In the genomic region with DNA sequence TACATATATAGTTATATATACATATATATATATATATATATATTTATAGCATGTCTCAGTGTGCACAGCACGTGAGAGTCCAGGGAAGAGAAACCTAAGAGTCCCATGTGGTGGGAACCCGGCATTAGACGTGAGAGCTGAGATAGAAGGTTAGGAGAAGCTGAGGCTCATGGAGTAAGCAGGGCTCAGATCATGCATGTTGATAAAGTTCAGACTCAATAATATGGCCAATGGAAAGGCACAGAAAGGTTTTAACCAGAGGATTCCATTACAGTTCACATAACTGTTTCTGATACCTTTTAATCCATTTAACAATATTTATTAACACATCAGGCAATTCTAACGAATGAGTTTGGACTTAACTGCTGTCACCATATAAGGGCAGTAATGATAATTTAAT, we compare ENCODE assay signal across 28 cellular contexts.
"Had no signal": no experiment of that assay in that cellular context is flagged by ENCODE, and none has a peak within 500 bp of the region (broad histone marks: within the 10 kb centered on the region; RNA-seq: fewer than 3 reads in every experiment).

No MANE protein-coding gene starts in this region.

- H3K9me3 ChIP-seq: ascending aorta, breast epithelium, colonic mucosa, esophagus muscularis mucosa, gastrocnemius medialis had no signal

- H3K4me1 ChIP-seq: ascending aorta, breast epithelium, colonic mucosa, esophagus muscularis mucosa, foreskin keratinocyte, heart left ventricle had no signal

- H3K4me3 ChIP-seq: ascending aorta, breast epithelium, cardiac muscle cell, colonic mucosa, esophagus muscularis mucosa, gastrocnemius medialis, heart left ventricle had no signal

- FAIRE-seq: TTC549 had no signal

- ATAC-seq: activated CD4-positive, CD25-positive, alpha-beta regulatory T cell treated with anti-CD3 and anti-CD28 coated beads, Interleukin-2, amount 50 U/mL, for 24 hours; activated CD8-positive, alpha-beta T cell treated with anti-CD3 and anti-CD28 coated beads for 36 hours; activated T-cell treated with anti-CD3 and anti-CD28 coated beads, Interleukin-2, amount 50 U/mL, for 4 hours; activated T-helper 17 cell treated with anti-CD3 and anti-CD28 coated beads, Interleukin-2, amount 50 U/mL, for 72 hours; effector memory CD8-positive, alpha-beta T cell; foreskin keratinocyte; gastrocnemius medialis; heart left ventricle had no signal

- H3K27me3 ChIP-seq: ascending aorta, breast epithelium, cardiac muscle cell, colonic mucosa, esophagus muscularis mucosa, foreskin keratinocyte, gastrocnemius medialis, heart left ventricle had no signal

- H3K27ac ChIP-seq: ascending aorta, breast epithelium, cardiac muscle cell, colonic mucosa, esophagus muscularis mucosa, foreskin keratinocyte, gastrocnemius medialis, heart left ventricle, WERI-Rb-1 had no signal

- DNase-seq: activated B cell treated with CpG ODN at 0.5 μM for 24 hours; activated CD4-positive, alpha-beta T cell treated with anti-CD3 and anti-CD28 coated beads for 48 hours; activated CD4-positive, alpha-beta T cell treated with anti-CD3 and anti-CD28 coated beads, Interleukin-2, amount 50 U/mL, for 1 hour; activated CD4-positive, alpha-beta T cell treated with anti-CD3 and anti-CD28 coated beads, Interleukin-2, amount 50 U/mL, for 48 hours; activated CD8-positive, alpha-beta memory T cell treated with anti-CD3 and anti-CD28 coated beads for 24 hours; activated CD8-positive, alpha-beta T cell treated with anti-CD3 and anti-CD28 coated beads for 36 hours; activated effector memory CD4-positive, alpha-beta T cell treated with Interleukin-2 at 50 U/mL for 16 hours; activated gamma-delta T cell treated with Interleukin-2 at 50 U/mL for 16 hours; activated naive CD4-positive, alpha-beta T cell treated with anti-CD3 and anti-CD28 coated beads, Interleukin-2, amount 50 U/mL, for 16 hours; activated naive CD4-positive, alpha-beta T cell treated with Interleukin-2 at 50 U/mL for 16 hours; activated naive CD8-positive, alpha-beta T cell treated with anti-CD3 and anti-CD28 coated beads, Interleukin-2, amount 10 ng/mL, durations not matched to agents 7 days and 5 days; activated T-cell treated with anti-CD3 and anti-CD28 coated beads, Interleukin-2, amount 50 U/mL, for 4 hours; central memory CD4-positive, alpha-beta T cell; cerebellar nuclear complex; colonic mucosa; effector memory CD8-positive, alpha-beta T cell; foreskin keratinocyte; gastrocnemius medialis; glutamatergic neuron; heart left ventricle; WERI-Rb-1 had no signal

- H3K36me3 ChIP-seq: ascending aorta, breast epithelium, cardiac muscle cell, colonic mucosa, WERI-Rb-1 had no signal
